In the genomic region with DNA sequence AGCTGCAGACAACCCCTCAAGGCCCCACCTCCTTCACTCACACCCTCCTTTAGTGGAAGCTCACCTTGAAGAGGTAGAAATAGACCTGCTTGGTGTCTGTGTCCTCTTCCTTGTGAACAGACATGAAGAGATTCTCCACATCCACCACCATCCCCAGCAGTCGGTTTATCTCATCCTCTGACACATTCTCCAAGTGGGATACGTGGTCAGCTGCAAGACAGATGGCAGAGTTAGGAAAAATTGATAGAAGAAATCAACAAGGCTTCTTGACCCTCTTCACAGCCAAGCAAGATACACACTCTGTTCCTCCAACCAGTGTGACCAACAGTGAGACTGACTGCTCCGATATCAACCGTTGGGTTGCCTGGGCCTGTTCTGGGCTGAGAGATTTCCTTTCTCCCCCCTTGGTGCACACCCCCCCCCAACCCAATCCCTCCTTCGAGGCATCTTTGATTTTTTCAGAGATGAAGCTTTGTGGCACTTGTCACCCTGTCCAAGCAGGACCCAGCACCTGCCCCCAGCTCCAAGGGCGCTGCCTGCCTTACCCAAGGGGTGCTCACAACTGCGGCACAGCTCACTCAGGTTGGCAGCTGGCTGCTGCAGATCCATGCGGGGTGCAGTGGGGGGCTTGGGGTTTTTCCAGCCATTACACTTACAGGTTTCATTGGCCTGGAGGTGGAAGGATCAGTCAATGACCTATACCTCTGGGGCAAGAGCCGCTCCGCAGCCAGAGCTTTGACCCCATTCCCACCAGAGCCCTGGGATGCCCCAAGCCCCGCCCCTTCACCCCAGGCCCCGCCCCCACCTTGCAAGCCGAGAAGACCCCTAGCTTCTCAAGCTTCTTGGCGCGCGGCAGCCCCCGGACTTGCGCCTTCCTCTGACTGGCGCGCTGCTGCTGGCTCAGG, we compare ENCODE assay signal across 2 cellular contexts.
A peak's percentile ranks its signal among the peaks of the same experiment; 100 is the strongest.
TF ChIP-seq lines count a peak whose summit lies in the region.

No MANE protein-coding gene starts in this region.

TF ChIP-seq in HCT116, 20 proteins besides CTCF, POLR2A, EP300 and RAD21:
- TF ChIP-seq ELF1 (IDR thresholded peaks at IDR 0.05; ENCODE audit: borderline replicate concordance, low read depth) (no peak), ZFX (IDR thresholded peaks at IDR 0.05) (no peak), EGR1 (IDR thresholded peaks at IDR 0.05; ENCODE audit: low read depth) (no peak), TCF7L2 (IDR thresholded peaks at IDR 0.05; ENCODE audit: borderline replicate concordance, extremely low read depth, insufficient read depth, insufficient read length) (no peak), SP1 (IDR thresholded peaks at IDR 0.05; ENCODE audit: low read depth) (no peak), EZH2phosphoT487 (IDR thresholded peaks at IDR 0.05; ENCODE audit: borderline replicate concordance) (no peak), YY1 (IDR thresholded peaks at IDR 0.05; ENCODE audit: extremely low read depth, insufficient replicate concordance, low read depth, low read length) (no peak), SIN3A (IDR thresholded peaks at IDR 0.05; ENCODE audit: low read depth) (no peak), FOSL1 (IDR thresholded peaks at IDR 0.05; ENCODE audit: low read depth) (no peak), CBX3 (IDR thresholded peaks at IDR 0.05; ENCODE audit: low read depth) (no peak), SRF (IDR thresholded peaks at IDR 0.05; ENCODE audit: low read depth) (no peak), CEBPB (IDR thresholded peaks at IDR 0.05; ENCODE audit: low read depth) (no peak), POLR2AphosphoS5 (IDR thresholded peaks at IDR 0.05; ENCODE audit: low read depth, low read length) (no peak), EZH2 (IDR thresholded peaks at IDR 0.05) (no peak), JUND (IDR thresholded peaks at IDR 0.05) (no peak), ZNF274 (IDR thresholded peaks at IDR 0.05; ENCODE audit: low read depth, low read length) (no peak)
- TF ChIP-seq, protein P1, sequence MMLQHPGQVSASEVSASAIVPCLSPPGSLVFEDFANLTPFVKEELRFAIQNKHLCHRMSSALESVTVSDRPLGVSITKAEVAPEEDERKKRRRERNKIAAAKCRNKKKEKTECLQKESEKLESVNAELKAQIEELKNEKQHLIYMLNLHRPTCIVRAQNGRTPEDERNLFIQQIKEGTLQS (IDR thresholded peaks at IDR 0.05), result no peak
- TF ChIP-seq, protein P2, sequence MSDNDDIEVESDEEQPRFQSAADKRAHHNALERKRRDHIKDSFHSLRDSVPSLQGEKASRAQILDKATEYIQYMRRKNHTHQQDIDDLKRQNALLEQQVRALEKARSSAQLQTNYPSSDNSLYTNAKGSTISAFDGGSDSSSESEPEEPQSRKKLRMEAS (IDR thresholded peaks at IDR 0.05), result no peak
- TF ChIP-seq, protein P3, sequence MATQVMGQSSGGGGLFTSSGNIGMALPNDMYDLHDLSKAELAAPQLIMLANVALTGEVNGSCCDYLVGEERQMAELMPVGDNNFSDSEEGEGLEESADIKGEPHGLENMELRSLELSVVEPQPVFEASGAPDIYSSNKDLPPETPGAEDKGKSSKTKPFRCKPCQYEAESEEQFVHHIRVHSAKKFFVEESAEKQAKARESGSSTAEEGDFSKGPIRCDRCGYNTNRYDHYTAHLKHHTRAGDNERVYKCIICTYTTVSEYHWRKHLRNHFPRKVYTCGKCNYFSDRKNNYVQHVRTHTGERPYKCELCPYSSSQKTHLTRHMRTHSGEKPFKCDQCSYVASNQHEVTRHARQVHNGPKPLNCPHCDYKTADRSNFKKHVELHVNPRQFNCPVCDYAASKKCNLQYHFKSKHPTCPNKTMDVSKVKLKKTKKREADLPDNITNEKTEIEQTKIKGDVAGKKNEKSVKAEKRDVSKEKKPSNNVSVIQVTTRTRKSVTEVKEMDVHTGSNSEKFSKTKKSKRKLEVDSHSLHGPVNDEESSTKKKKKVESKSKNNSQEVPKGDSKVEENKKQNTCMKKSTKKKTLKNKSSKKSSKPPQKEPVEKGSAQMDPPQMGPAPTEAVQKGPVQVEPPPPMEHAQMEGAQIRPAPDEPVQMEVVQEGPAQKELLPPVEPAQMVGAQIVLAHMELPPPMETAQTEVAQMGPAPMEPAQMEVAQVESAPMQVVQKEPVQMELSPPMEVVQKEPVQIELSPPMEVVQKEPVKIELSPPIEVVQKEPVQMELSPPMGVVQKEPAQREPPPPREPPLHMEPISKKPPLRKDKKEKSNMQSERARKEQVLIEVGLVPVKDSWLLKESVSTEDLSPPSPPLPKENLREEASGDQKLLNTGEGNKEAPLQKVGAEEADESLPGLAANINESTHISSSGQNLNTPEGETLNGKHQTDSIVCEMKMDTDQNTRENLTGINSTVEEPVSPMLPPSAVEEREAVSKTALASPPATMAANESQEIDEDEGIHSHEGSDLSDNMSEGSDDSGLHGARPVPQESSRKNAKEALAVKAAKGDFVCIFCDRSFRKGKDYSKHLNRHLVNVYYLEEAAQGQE (IDR thresholded peaks at IDR 0.05; ENCODE audit: low read depth), result no peak
- TF ChIP-seq, protein P4, sequence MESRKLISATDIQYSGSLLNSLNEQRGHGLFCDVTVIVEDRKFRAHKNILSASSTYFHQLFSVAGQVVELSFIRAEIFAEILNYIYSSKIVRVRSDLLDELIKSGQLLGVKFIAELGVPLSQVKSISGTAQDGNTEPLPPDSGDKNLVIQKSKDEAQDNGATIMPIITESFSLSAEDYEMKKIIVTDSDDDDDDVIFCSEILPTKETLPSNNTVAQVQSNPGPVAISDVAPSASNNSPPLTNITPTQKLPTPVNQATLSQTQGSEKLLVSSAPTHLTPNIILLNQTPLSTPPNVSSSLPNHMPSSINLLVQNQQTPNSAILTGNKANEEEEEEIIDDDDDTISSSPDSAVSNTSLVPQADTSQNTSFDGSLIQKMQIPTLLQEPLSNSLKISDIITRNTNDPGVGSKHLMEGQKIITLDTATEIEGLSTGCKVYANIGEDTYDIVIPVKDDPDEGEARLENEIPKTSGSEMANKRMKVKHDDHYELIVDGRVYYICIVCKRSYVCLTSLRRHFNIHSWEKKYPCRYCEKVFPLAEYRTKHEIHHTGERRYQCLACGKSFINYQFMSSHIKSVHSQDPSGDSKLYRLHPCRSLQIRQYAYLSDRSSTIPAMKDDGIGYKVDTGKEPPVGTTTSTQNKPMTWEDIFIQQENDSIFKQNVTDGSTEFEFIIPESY (IDR thresholded peaks at IDR 0.05; ENCODE audit: extremely low read depth, insufficient replicate concordance, low read length), result no peak
TF ChIP-seq in HCT116: peak in this region for 0.

TF ChIP-seq in HepG2, 621 proteins besides CTCF, POLR2A, EP300 and RAD21:
- TF ChIP-seq ZNF589 (CRISPR knock-in tag; conservative IDR thresholded peaks at IDR 0.05), result 0 out of 2 replicates have a peak, but pooled peaks have one; percentile 3
- TF ChIP-seq HDAC1 (CRISPR knock-in tag; IDR thresholded peaks at IDR 0.05), result 0 out of 2 replicates have a peak, but pooled peaks have one; percentile 8
- TF ChIP-seq ZNF451 (CRISPR knock-in tag; IDR thresholded peaks at IDR 0.05), result 0 out of 2 replicates have a peak, but pooled peaks have one; percentile 7
- 0 out of 2 replicates have a peak, but pooled peaks have one; percentile 3 for TF ChIP-seq MED1 (CRISPR knock-in tag; IDR thresholded peaks at IDR 0.05)
- TF ChIP-seq, protein P5, sequence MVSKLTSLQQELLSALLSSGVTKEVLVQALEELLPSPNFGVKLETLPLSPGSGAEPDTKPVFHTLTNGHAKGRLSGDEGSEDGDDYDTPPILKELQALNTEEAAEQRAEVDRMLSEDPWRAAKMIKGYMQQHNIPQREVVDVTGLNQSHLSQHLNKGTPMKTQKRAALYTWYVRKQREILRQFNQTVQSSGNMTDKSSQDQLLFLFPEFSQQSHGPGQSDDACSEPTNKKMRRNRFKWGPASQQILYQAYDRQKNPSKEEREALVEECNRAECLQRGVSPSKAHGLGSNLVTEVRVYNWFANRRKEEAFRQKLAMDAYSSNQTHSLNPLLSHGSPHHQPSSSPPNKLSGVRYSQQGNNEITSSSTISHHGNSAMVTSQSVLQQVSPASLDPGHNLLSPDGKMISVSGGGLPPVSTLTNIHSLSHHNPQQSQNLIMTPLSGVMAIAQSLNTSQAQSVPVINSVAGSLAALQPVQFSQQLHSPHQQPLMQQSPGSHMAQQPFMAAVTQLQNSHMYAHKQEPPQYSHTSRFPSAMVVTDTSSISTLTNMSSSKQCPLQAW (CRISPR knock-in tag; IDR thresholded peaks at IDR 0.05), result 0 out of 2 replicates have a peak, but pooled peaks have one; percentile 14
- TF ChIP-seq ZNF563 (CRISPR knock-in tag; IDR thresholded peaks at IDR 0.05), result 0 out of 2 replicates have a peak, but pooled peaks have one; percentile 36
- no peak for TF ChIP-seq ZNF20 (CRISPR knock-in tag; IDR thresholded peaks at IDR 0.05)
- TF ChIP-seq ASH2L (IDR thresholded peaks at IDR 0.05; ENCODE audit: insufficient read length, low read depth, low read length), result peak; percentile 1
- TF ChIP-seq, protein P6, sequence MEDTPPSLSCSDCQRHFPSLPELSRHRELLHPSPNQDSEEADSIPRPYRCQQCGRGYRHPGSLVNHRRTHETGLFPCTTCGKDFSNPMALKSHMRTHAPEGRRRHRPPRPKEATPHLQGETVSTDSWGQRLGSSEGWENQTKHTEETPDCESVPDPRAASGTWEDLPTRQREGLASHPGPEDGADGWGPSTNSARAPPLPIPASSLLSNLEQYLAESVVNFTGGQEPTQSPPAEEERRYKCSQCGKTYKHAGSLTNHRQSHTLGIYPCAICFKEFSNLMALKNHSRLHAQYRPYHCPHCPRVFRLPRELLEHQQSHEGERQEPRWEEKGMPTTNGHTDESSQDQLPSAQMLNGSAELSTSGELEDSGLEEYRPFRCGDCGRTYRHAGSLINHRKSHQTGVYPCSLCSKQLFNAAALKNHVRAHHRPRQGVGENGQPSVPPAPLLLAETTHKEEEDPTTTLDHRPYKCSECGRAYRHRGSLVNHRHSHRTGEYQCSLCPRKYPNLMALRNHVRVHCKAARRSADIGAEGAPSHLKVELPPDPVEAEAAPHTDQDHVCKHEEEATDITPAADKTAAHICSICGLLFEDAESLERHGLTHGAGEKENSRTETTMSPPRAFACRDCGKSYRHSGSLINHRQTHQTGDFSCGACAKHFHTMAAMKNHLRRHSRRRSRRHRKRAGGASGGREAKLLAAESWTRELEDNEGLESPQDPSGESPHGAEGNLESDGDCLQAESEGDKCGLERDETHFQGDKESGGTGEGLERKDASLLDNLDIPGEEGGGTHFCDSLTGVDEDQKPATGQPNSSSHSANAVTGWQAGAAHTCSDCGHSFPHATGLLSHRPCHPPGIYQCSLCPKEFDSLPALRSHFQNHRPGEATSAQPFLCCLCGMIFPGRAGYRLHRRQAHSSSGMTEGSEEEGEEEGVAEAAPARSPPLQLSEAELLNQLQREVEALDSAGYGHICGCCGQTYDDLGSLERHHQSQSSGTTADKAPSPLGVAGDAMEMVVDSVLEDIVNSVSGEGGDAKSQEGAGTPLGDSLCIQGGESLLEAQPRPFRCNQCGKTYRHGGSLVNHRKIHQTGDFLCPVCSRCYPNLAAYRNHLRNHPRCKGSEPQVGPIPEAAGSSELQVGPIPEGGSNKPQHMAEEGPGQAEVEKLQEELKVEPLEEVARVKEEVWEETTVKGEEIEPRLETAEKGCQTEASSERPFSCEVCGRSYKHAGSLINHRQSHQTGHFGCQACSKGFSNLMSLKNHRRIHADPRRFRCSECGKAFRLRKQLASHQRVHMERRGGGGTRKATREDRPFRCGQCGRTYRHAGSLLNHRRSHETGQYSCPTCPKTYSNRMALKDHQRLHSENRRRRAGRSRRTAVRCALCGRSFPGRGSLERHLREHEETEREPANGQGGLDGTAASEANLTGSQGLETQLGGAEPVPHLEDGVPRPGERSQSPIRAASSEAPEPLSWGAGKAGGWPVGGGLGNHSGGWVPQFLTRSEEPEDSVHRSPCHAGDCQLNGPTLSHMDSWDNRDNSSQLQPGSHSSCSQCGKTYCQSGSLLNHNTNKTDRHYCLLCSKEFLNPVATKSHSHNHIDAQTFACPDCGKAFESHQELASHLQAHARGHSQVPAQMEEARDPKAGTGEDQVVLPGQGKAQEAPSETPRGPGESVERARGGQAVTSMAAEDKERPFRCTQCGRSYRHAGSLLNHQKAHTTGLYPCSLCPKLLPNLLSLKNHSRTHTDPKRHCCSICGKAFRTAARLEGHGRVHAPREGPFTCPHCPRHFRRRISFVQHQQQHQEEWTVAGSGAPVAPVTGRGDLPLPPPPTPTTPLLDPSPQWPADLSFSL (CRISPR knock-in tag; IDR thresholded peaks at IDR 0.05), result 0 out of 2 replicates have a peak, but pooled peaks have one; percentile 23
- TF ChIP-seq ZNF441 (CRISPR knock-in tag; IDR thresholded peaks at IDR 0.05; ENCODE audit: borderline replicate concordance), result no peak
- TF ChIP-seq ZNF207 (IDR thresholded peaks at IDR 0.05; ENCODE audit: borderline replicate concordance), result no peak
- TF ChIP-seq, protein P7, sequence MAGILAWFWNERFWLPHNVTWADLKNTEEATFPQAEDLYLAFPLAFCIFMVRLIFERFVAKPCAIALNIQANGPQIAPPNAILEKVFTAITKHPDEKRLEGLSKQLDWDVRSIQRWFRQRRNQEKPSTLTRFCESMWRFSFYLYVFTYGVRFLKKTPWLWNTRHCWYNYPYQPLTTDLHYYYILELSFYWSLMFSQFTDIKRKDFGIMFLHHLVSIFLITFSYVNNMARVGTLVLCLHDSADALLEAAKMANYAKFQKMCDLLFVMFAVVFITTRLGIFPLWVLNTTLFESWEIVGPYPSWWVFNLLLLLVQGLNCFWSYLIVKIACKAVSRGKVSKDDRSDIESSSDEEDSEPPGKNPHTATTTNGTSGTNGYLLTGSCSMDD (CRISPR knock-in tag; IDR thresholded peaks at IDR 0.05), result no peak
- TF ChIP-seq ZNF790 (CRISPR knock-in tag; IDR thresholded peaks at IDR 0.05; ENCODE audit: borderline replicate concordance), result 0 out of 2 replicates have a peak, but pooled peaks have one; percentile 31
